In genomic region chr11:10322830-10323792, GRCh38 we compare ENCODE assay signal across 9 cellular contexts. TPM values are rescaled to one million over a fixed set of nuclear protein-coding genes. Genes with fewer than 3 reads are reported as not detected.
DNase-seq lines count a peak whose midpoint lies in the region; ATAC-seq, FAIRE-seq and TF ChIP-seq lines count a peak whose summit lies in the region.
"Had no signal": no experiment of that assay in that cellular context is flagged by ENCODE, and none has a peak within 500 bp of the region (broad histone marks: within the 10 kb centered on the region; RNA-seq: fewer than 3 reads in every experiment).

No MANE protein-coding gene starts in this region.

- H3K4me1 ChIP-seq in liver (ENCODE audit: control insufficient read depth in 4 of 4, insufficient read depth in 4 of 4, low read length in 3 of 4): peaks cover 18 to 53% (median 40%) of the 10 kb centered on the region in 4 donors

- H3K27me3 ChIP-seq in AG04450 (ENCODE audit: control insufficient read depth, insufficient read depth, low read length) (no peaks in the 10 kb centered on the region), liver (ENCODE audit: control insufficient read depth in 4 of 4, insufficient read depth in 4 of 4, low read length in 3 of 4) (no peaks in the 10 kb centered on the region)

- TF ChIP-seq RAD21 in liver (IDR thresholded peaks at IDR 0.05): peak; percentile 88 to 92

- H3K9ac ChIP-seq in liver (ENCODE audit: low read depth in 1 of 2, low read length in 2 of 2): peak overlapping the region; percentile 21 to 42

- DNase-seq in AG04450 (ENCODE audit: low read depth, low spot score): no peak
- no peak for DNase-seq in GM18507 (ENCODE audit: extremely low spot score, insufficient read length, low read depth)
- peak; percentile 30 to 76 (median 51) for DNase-seq in NCI-H1417 (lab: John Stamatoyannopoulos, UW)
- peak; percentile 50 for DNase-seq in cerebellum (ENCODE audit: low spot score)
- DNase-seq in stimulated activated naive CD4-positive, alpha-beta T cell treated with Interleukin-2 at 50 U/mL for 16 hours (lab: John Stamatoyannopoulos, UW): peak; percentile 34

- WGBS in liver: 25% methylated on average over 8 of the region's 8 CpGs

- H3K27ac ChIP-seq in AG04450 (ENCODE audit: low read depth, low read length): peak overlapping the region; percentile 68
- peak overlapping the region; percentile 58 to 82 for H3K27ac ChIP-seq in liver (ENCODE audit: low read depth in 1 of 2, low read length in 2 of 2)

- H3K36me3 ChIP-seq in liver (ENCODE audit: control insufficient read depth in 4 of 4, insufficient read depth in 3 of 4, low read depth in 1 of 4, low read length in 3 of 4): no peaks in the 10 kb centered on the region

- CTCF ChIA-PET in AG04450 (lab: Charles Lee): interaction anchor here (0.5 to 3.6 kb wide), 8 partner anchors 13 to 1013 kb away, joined by 3 to 22 read pairs (median 4); no protein-coding TSS in a partner anchor

- no peak for ATAC-seq in HG03521 (IDR thresholded peaks at IDR 0.05; ENCODE audit: unreplicated experiment)

- H3K4me3 ChIP-seq in AG04450 (ENCODE audit: low read depth, low read length) (no peak overlapping the region), liver (ENCODE audit: low read depth in 1 of 3, low read length in 3 of 3) (peak overlapping the region in 2 of 3 donors; percentile 30 to 35)
- H3K4me3 ChIP-seq: skin epidermis had no signal

- FAIRE-seq in GM18507 (lab: Jason Lieb, UNC) (peak; percentile 12), TTC549 (lab: Jason Lieb, UNC) (peak; percentile 97)

- peak; percentile 59 for TF ChIP-seq CTCF in AG04450 (IDR thresholded peaks at IDR 0.05; ENCODE audit: low read depth, low read length)
- TF ChIP-seq CTCF in liver (IDR thresholded peaks at IDR 0.05; ENCODE audit: low read depth, low read length, missing input control): peak; percentile 68

- POLR2A ChIA-PET in AG04450 (lab: Yijun Ruan, JAX): interaction anchor here (1.9 to 3.3 kb wide), 3 partner anchors 14 to 19 kb away, joined by 7 to 47 read pairs (median 22); partner anchors contain the start of gene ADM

- H3K9me3 ChIP-seq in AG04450 (ENCODE audit: control insufficient read depth, insufficient read depth, low read length) (no peaks in the 10 kb centered on the region), liver (ENCODE audit: control insufficient read depth in 4 of 4, low read length in 3 of 4) (no peaks in the 10 kb centered on the region)

TF ChIP-seq in liver, 16 proteins besides CTCF, POLR2A, EP300 and RAD21:
- TF ChIP-seq JUND (IDR thresholded peaks at IDR 0.05) (peak; percentile 97 to 99), FOXA2 (IDR thresholded peaks at IDR 0.05) (no peak), TAF1 (conservative IDR thresholded peaks at IDR 0.05) (no peak), RXRA (IDR thresholded peaks at IDR 0.05) (peak; percentile 54 to 69), EGR1 (IDR thresholded peaks at IDR 0.05; ENCODE audit: low read depth in 2 of 2) (peak in 1 of 2 donors; percentile 88), SP1 (IDR thresholded peaks at IDR 0.05) (peak; percentile 46), YY1 (IDR thresholded peaks at IDR 0.05) (peak; percentile 51), HNF4A (conservative IDR thresholded peaks at IDR 0.05) (peak; percentile 93 to 94), MAX (IDR thresholded peaks at IDR 0.05) (no peak), HNF4G (IDR thresholded peaks at IDR 0.05) (peak; percentile 68), NR2F2 (IDR thresholded peaks at IDR 0.05) (peak; percentile 46), ZBTB33 (IDR thresholded peaks at IDR 0.05) (peak; percentile 28), ATF3 (IDR thresholded peaks at IDR 0.05) (peak; percentile 88), REST (IDR thresholded peaks at IDR 0.05) (peak; percentile 12), GABPA (IDR thresholded peaks at IDR 0.05 in 1 of 2, conservative IDR thresholded peaks at IDR 0.05 in 1 of 2) (no peak), FOXA1 (IDR thresholded peaks at IDR 0.05) (no peak)

RNA-seq across cellular contexts. Expression of gene ADM, which starts 18.2 kb away (rescaled TPM):
- polyA plus RNA-seq in AG04450 (2011; rRNA removed) (247 and 328 TPM in 2 replicates), liver (10 to 100 TPM in 1 of 2 donors, 1 to 10 TPM in 1; 9.7 to 33.1 TPM)
- polyA minus RNA-seq in AG04450 (2011; rRNA and poly(A)+ RNA removed): 290 and 429 TPM in 2 replicates
- total RNA-seq in cerebellum (6.1 TPM), liver (10 to 100 TPM; 12.8 to 32.6 TPM)

RNA-seq across cellular contexts. Expression of gene SBF2, which starts 29.1 kb away (rescaled TPM):
- 43.0 and 44.4 TPM in 2 replicates for polyA plus RNA-seq in AG04450 (2011; rRNA removed)
- polyA minus RNA-seq in AG04450 (2011; rRNA and poly(A)+ RNA removed): 66.1 and 72.1 TPM in 2 replicates
- 129 TPM for total RNA-seq in cerebellum
- total RNA-seq in liver: 10 to 100 TPM; 16.7 to 31.3 TPM
- polyA plus RNA-seq in liver: 10 to 100 TPM in 1 of 2 donors, 1 to 10 TPM in 1; 7.5 to 12.7 TPM

Comparison
In these comparisons a context has a peak if more than half of its experiments do, and no peak if none do; other contexts are left out.
1. DNase-seq: peak in NCI-H1417 (3 of 3), cerebellum (single experiment) and stimulated activated naive CD4-positive, alpha-beta T cell treated with Interleukin-2 at 50 U/mL for 16 hours (single experiment); none in AG04450 (single experiment) and GM18507 (single experiment).